ENCODE assay signal across 33 cellular contexts in genomic region chr7:98460902-98461301, GRCh38.
DNase-seq lines count a peak whose midpoint lies in the region; ATAC-seq, FAIRE-seq and TF ChIP-seq lines count a peak whose summit lies in the region.
"Had no signal": no experiment of that assay in that cellular context is flagged by ENCODE, and none has a peak within 500 bp of the region (broad histone marks: within the 10 kb centered on the region; RNA-seq: fewer than 3 reads in every experiment).

No MANE protein-coding gene starts in this region.

- no peak for TF ChIP-seq CTCF in GM12878 (IDR thresholded peaks at IDR 0.05 in 2 of 3, conservative IDR thresholded peaks at IDR 0.05 in 1 of 3; ENCODE audit: control insufficient read depth in 2 of 3, extremely low read depth in 1 of 3, insufficient read depth in 1 of 3, low read depth in 3 of 3, low read length in 3 of 3)
- TF ChIP-seq CTCF in K562 (IDR thresholded peaks at IDR 0.05 in 2 of 3, conservative IDR thresholded peaks at IDR 0.05 in 1 of 3; ENCODE audit: insufficient read depth in 2 of 3, low read depth in 1 of 3, low read length in 3 of 3), result no peak
- TF ChIP-seq CTCF in colonic mucosa (IDR thresholded peaks at IDR 0.05), result no peak

- in situ Hi-C loops in GM12878 (cut with MboI), result no loop called here
- in situ Hi-C loops in K562 (cut with MboI), result no loop called here

- no peaks in the 10 kb centered on the region for H3K9me1 ChIP-seq in K562 (ENCODE audit: control insufficient read depth, insufficient read depth, low read length)

- H4K20me1 ChIP-seq in GM12878 (ENCODE audit: control insufficient read depth, insufficient read depth) (no peaks in the 10 kb centered on the region), K562 (replicated peaks; ENCODE audit: control insufficient read depth, insufficient read depth, low read length) (no peaks in the 10 kb centered on the region)
- H4K20me1 ChIP-seq: BLaER1; BLaER1 treated with 17β-estradiol and CSF1 and Interleukin-3, amounts not matched to agents 10 nM and 100 nM had no signal

- H3K9ac ChIP-seq in GM12878 (ENCODE audit: control insufficient read depth, insufficient read depth, low read length) (no peak overlapping the region), K562 (ENCODE audit: insufficient read depth in 1 of 2, low read depth in 2 of 2, low read length in 2 of 2) (no peak overlapping the region), colonic mucosa (ENCODE audit: low read depth in 2 of 2, low read length in 2 of 2) (no peak overlapping the region)
- H3K9ac ChIP-seq: BLaER1; BLaER1 treated with 17β-estradiol and CSF1 and Interleukin-3, amounts not matched to agents 10 nM and 100 nM had no signal

- ATAC-seq in GM12878, result no peak
- ATAC-seq in K562, result no peak
- ATAC-seq in HG03460 (IDR thresholded peaks at IDR 0.05; ENCODE audit: unreplicated experiment), result no peak
- ATAC-seq: A549; CD8-positive, alpha-beta T cell had no signal

- H3K27me3 ChIP-seq in GM12878 (replicated peaks in 1 of 2; ENCODE audit: control insufficient read depth in 2 of 2, insufficient read depth in 2 of 2, low read length in 1 of 2) (no peaks in the 10 kb centered on the region; a peak in 1 of 4 replicates), K562 (ENCODE audit: control insufficient read depth in 2 of 2, insufficient read depth in 2 of 2, low read length in 2 of 2) (peaks cover 8 to 39% of the 10 kb centered on the region in 2 experiments; a peak in 2 of 5 replicates), colonic mucosa (no peaks in the 10 kb centered on the region)
- H3K27me3 ChIP-seq: BE2C; BLaER1; BLaER1 treated with 17β-estradiol and CSF1 and Interleukin-3, amounts not matched to agents 10 nM and 100 nM had no signal

- H3K4me1 ChIP-seq in GM12878 (ENCODE audit: control insufficient read depth, insufficient read depth, low read length) (no peaks in the 10 kb centered on the region; the same call in 1 of the 2 replicates), K562 (replicated peaks in 1 of 2; ENCODE audit: control insufficient read depth in 2 of 2, insufficient read depth in 2 of 2, low read length in 2 of 2) (peaks cover 0 to 6% of the 10 kb centered on the region in 2 experiments; a peak in 1 of 5 replicates), colonic mucosa (no peaks in the 10 kb centered on the region)
- H3K4me1 ChIP-seq: A549, BE2C, Caco-2 had no signal

- SMC1A ChIA-PET in GM12878 (lab: Charles Lee; ENCODE audit: uncharacterized antibody, unreplicated experiment), result no interaction called here

- H3K9me3 ChIP-seq in GM12878 (replicated peaks; ENCODE audit: control insufficient read depth, insufficient read depth, low read length) (no peaks in the 10 kb centered on the region), K562 (replicated peaks; ENCODE audit: control insufficient read depth, insufficient read depth, low read depth, low read length) (no peaks in the 10 kb centered on the region), colonic mucosa (no peaks in the 10 kb centered on the region)
- H3K9me3 ChIP-seq: BE2C; BLaER1; BLaER1 treated with 17β-estradiol and CSF1 and Interleukin-3, amounts not matched to agents 10 nM and 100 nM; Caco-2 had no signal

- RAD21 ChIA-PET in GM12878 (lab: Charles Lee; ENCODE audit: unreplicated experiment), result no interaction called here

- TF ChIP-seq EP300 in GM12878 (IDR thresholded peaks at IDR 0.05; ENCODE audit: borderline replicate concordance in 1 of 2, control insufficient read depth in 1 of 2, low read depth in 2 of 2, low read length in 2 of 2) (no peak), K562 (IDR thresholded peaks at IDR 0.05; ENCODE audit: low read length) (no peak)

- intact Hi-C loops in GM12878 (cut with micrococcal nuclease; ENCODE audit: unreplicated experiment) (no loop called here), K562 (cut with micrococcal nuclease) (no loop called here), colonic mucosa (cut with DNase I) (no loop called here)

- BruUV-seq in GM12878 (replicated peaks; lab: Mats Ljungman, UMichigan), result no TSS peak
- no TSS peak for BruUV-seq in K562 (replicated peaks; lab: Mats Ljungman, UMichigan)

- no peaks in the 10 kb centered on the region for H3K79me2 ChIP-seq in GM12878 (ENCODE audit: control insufficient read depth, insufficient read depth, low read length)
- no peaks in the 10 kb centered on the region for H3K79me2 ChIP-seq in K562 (ENCODE audit: control insufficient read depth, insufficient read depth, low read length)

- H3K36me3 ChIP-seq in GM12878 (ENCODE audit: control insufficient read depth in 2 of 2, insufficient read depth in 2 of 2, low read length in 1 of 2), result no peaks in the 10 kb centered on the region
- H3K36me3 ChIP-seq in K562 (ENCODE audit: control insufficient read depth, insufficient read depth, low read length), result no peaks in the 10 kb centered on the region
- no peaks in the 10 kb centered on the region for H3K36me3 ChIP-seq in colonic mucosa
- H3K36me3 ChIP-seq: BE2C; BLaER1; BLaER1 treated with 17β-estradiol and CSF1 and Interleukin-3, amounts not matched to agents 10 nM and 100 nM had no signal

- TF ChIP-seq POLR2A in GM12878 (IDR thresholded peaks at IDR 0.05; ENCODE audit: low read depth, low read length) (no peak), K562 (conservative IDR thresholded peaks at IDR 0.05) (no peak)

- no peak for FAIRE-seq in GM12878 (lab: Jason Lieb, UNC)
- no peak for FAIRE-seq in K562 (lab: Jason Lieb, UNC)
- FAIRE-seq in urothelium cell line (lab: Jason Lieb, UNC), result peak; percentile 52
- FAIRE-seq: A204.1, A549, D721Med had no signal

- TF ChIP-seq RAD21 in GM12878 (IDR thresholded peaks at IDR 0.05; ENCODE audit: insufficient read depth, low read depth, low read length) (no peak), K562 (CRISPR knock-in tag; conservative IDR thresholded peaks at IDR 0.05 in 1 of 2, IDR thresholded peaks at IDR 0.05 in 1 of 2) (no peak)

- CTCF ChIA-PET in GM12878 (lab: Yijun Ruan, JAX) (no interaction called here), K562 (lab: Yijun Ruan, JAX; ENCODE audit: low intra/inter-chr PET ratio) (no interaction called here)

- H3K27ac ChIP-seq in GM12878 (ENCODE audit: control insufficient read depth, insufficient read depth), result no peak overlapping the region
- H3K27ac ChIP-seq in K562 (ENCODE audit: extremely low read depth, low read depth, low read length), result no peak overlapping the region
- H3K27ac ChIP-seq in colonic mucosa, result no peak overlapping the region
- H3K27ac ChIP-seq: 22Rv1; A549; BLaER1; BLaER1 treated with 17β-estradiol and CSF1 and Interleukin-3, amounts not matched to agents 10 nM and 100 nM; C4-2B had no signal

- WGBS in GM12878 (ENCODE audit: insufficient coverage, insufficient replicate concordance, low lambda C conversion rate, missing lambda C conversion rate), result 17% methylated on average over 3 of the region's 3 CpGs
- 0% methylated on average over 3 of the region's 3 CpGs for WGBS in K562 (ENCODE audit: insufficient coverage, low coverage, missing lambda C conversion rate)

- H3K4me2 ChIP-seq in GM12878 (ENCODE audit: control insufficient read depth, insufficient read depth), result no peak overlapping the region
- H3K4me2 ChIP-seq in K562 (ENCODE audit: insufficient read depth, low read length), result no peak overlapping the region
- H3K4me2 ChIP-seq: A549; BLaER1; BLaER1 treated with 17β-estradiol and CSF1 and Interleukin-3, amounts not matched to agents 10 nM and 100 nM had no signal

- DNase-seq in GM12878 (ENCODE audit: low read depth, low spot score), result no peak
- DNase-seq in K562 (ENCODE audit: extremely low read depth in 1 of 4, low spot score in 3 of 4), result no peak
- DNase-seq in urothelium cell line (ENCODE audit: low spot score), result no peak
- DNase-seq in Ammon's horn (ENCODE audit: low spot score), result no peak
- no peak for DNase-seq in colonic mucosa
- DNase-seq: 8988T; ACHN; AML-193; BE2C; C1 segment of cervical spinal cord; Caco-2; Calu3; CD4-positive, alpha-beta memory T cell; CD4-positive, alpha-beta T cell; CD4-positive, CD25-positive, alpha-beta regulatory T cell; CD8-positive, alpha-beta memory T cell; CD8-positive, alpha-beta T cell; COR-L47; DMS 273 treated with DMSO at 0.1 percent for 48 hours; DMS153; DMS53; DMS79; DMS79 treated with DMSO at 0.1 percent for 48 hours; DND-41; EL had no signal

- H3K4me3 ChIP-seq in GM12878 (no peak overlapping the region), K562 (no peak overlapping the region), colonic mucosa (no peak overlapping the region)
- H3K4me3 ChIP-seq: A549; BLaER1; BLaER1 treated with 17β-estradiol and CSF1 and Interleukin-3, amounts not matched to agents 10 nM and 100 nM had no signal

- H2AFZ ChIP-seq in GM12878 (ENCODE audit: control insufficient read depth, low read depth, low read length), result no peak overlapping the region
- no peak overlapping the region for H2AFZ ChIP-seq in K562 (ENCODE audit: low read depth, low read length)

- POLR2A ChIA-PET in GM12878 (lab: Charles Lee) (no interaction called here), K562 (lab: Yijun Ruan, JAX) (interaction anchor here (0.6 kb wide), 1 partner anchor 216 kb away, joined by 3 read pairs; no protein-coding TSS in a partner anchor)

TF ChIP-seq in GM12878, 131 proteins besides CTCF, POLR2A, EP300 and RAD21:
- peak; percentile 39; the same call in 1 of the 2 replicates for TF ChIP-seq ZNF24 (IDR thresholded peaks at IDR 0.05)
- no peak for TF ChIP-seq SMAD1 (IDR thresholded peaks at IDR 0.05; ENCODE audit: low read depth, partially characterized antibody)

TF ChIP-seq in K562, 482 proteins besides CTCF, POLR2A, EP300 and RAD21 (continues in another document):
- TF ChIP-seq ZNF518B (CRISPR knock-in tag; IDR thresholded peaks at IDR 0.05) (no peak), NCOA4 (IDR thresholded peaks at IDR 0.05; ENCODE audit: partially characterized antibody) (no peak)

Comparison
In these comparisons a context has a peak if more than half of its experiments do, and no peak if none do; other contexts are left out.
1. Of the 99 proteins assayed by ChIP-seq in both K562 and GM12878: peak only in K562: none; only in GM12878: none; in both: ZNF24; in neither: 98.